8 cellular contexts compared by ENCODE assay signal in genomic region chr3:169772951-169773816, GRCh38. TPM values are rescaled to one million over a fixed set of nuclear protein-coding genes. Genes with fewer than 3 reads are reported as not detected.
DNase-seq lines count a peak whose midpoint lies in the region; ATAC-seq and TF ChIP-seq lines count a peak whose summit lies in the region.

Gene MYNN (plus strand): TSS chr3:169773396. CDS start chr3:169774296, 900 bp downstream.

- H3K4me3 ChIP-seq in Peyer's patch, result peak within 1 kb of the TSS; percentile 75 to 85 (median 77)

- no peaks in the 10 kb centered on the region for H3K27me3 ChIP-seq in Peyer's patch

- peaks cover 0 to 33% (median 0%) of the 10 kb centered on the region in 3 donors for H3K36me3 ChIP-seq in Peyer's patch

- peaks cover 48% of the 10 kb centered on the region for H3K4me1 Mint-ChIP-seq in activated T-cell treated with anti-CD3 and anti-CD28 coated beads, Interleukin-2, amount 50 U/mL, for 72 hours (ENCODE audit: low read depth)
- H3K4me1 Mint-ChIP-seq in naive B cell, result peaks cover 19 to 53% (median 44%) of the 10 kb centered on the region in 3 donors
- H3K4me1 Mint-ChIP-seq in stimulated activated naive B cell treated with anti-CD40 and anti-IgM and Interleukin-4, amounts not matched to agents 10 μg/mL and 1 μg/mL and 100 μg/mL, for 72 hours, result peaks cover 15 to 43% of the 10 kb centered on the region in 2 donors

- peak; percentile 50 for DNase-seq in DMS53 treated with DMSO at 0.1 percent for 48 hours (lab: John Stamatoyannopoulos, UW; ENCODE audit: unreplicated experiment)
- DNase-seq in KG1 (lab: John Stamatoyannopoulos, UW), result peak; percentile 88
- DNase-seq in Peyer's patch, result peak; percentile 95 to 98 (median 96)
- DNase-seq in activated T-cell treated with anti-CD3 and anti-CD28 coated beads, Interleukin-2, amount 50 U/mL, for 72 hours, result peak; percentile 92 to 93
- peak; percentile 85 for DNase-seq in fibroblast of gingiva (ENCODE audit: low read depth)
- DNase-seq in naive B cell, result peak; percentile 93
- DNase-seq in stimulated activated naive B cell treated with anti-CD40 and anti-IgM and Interleukin-4, amounts not matched to agents 10 μg/mL and 1 μg/mL and 100 μg/mL, for 72 hours, result peak; percentile 89

- TF ChIP-seq POLR2A in Peyer's patch (IDR thresholded peaks at IDR 0.05), result peak; percentile 98 to 99

- peak within 1 kb of the TSS; percentile 97 to 98 for H3K4me3 Mint-ChIP-seq in activated T-cell treated with anti-CD3 and anti-CD28 coated beads, Interleukin-2, amount 50 U/mL, for 72 hours
- peak within 1 kb of the TSS; percentile 97 to 100 (median 99) for H3K4me3 Mint-ChIP-seq in naive B cell
- peak within 1 kb of the TSS; percentile 95 to 100 for H3K4me3 Mint-ChIP-seq in stimulated activated naive B cell treated with anti-CD40 and anti-IgM and Interleukin-4, amounts not matched to agents 10 μg/mL and 1 μg/mL and 100 μg/mL, for 72 hours

- ATAC-seq in GM21619 (IDR thresholded peaks at IDR 0.05; ENCODE audit: unreplicated experiment) (peak; percentile 83), naive B cell (ENCODE audit: low read depth in 2 of 2) (peak; percentile 78 to 79)
- peak; percentile 84 to 88 for ATAC-seq in activated T-cell treated with anti-CD3 and anti-CD28 coated beads, Interleukin-2, amount 50 U/mL, for 72 hours (replicated peaks in 1 of 2)
- peak; percentile 84 for ATAC-seq in stimulated activated naive B cell treated with anti-CD40 and anti-IgM and Interleukin-4, amounts not matched to agents 10 μg/mL and 1 μg/mL and 100 μg/mL, for 72 hours (replicated peaks)

- H3K27ac Mint-ChIP-seq in activated T-cell treated with anti-CD3 and anti-CD28 coated beads, Interleukin-2, amount 50 U/mL, for 72 hours, result peak within 1 kb of the TSS; percentile 100
- H3K27ac Mint-ChIP-seq in naive B cell, result peak within 1 kb of the TSS; percentile 99 to 100 (median 99)
- H3K27ac Mint-ChIP-seq in stimulated activated naive B cell treated with anti-CD40 and anti-IgM and Interleukin-4, amounts not matched to agents 10 μg/mL and 1 μg/mL and 100 μg/mL, for 72 hours, result peak within 1 kb of the TSS; percentile 99

- H3K27ac ChIP-seq in Peyer's patch, result peak within 1 kb of the TSS; percentile 97 to 99 (median 98)

- no peaks in the 10 kb centered on the region for H3K9me3 ChIP-seq in Peyer's patch

- TF ChIP-seq CTCF in Peyer's patch (IDR thresholded peaks at IDR 0.05), result peak in 4 of 6 experiments; percentile 10 to 36 (median 28)

- peaks cover 6 to 22% of the 10 kb centered on the region in 2 donors for H3K36me3 Mint-ChIP-seq in activated T-cell treated with anti-CD3 and anti-CD28 coated beads, Interleukin-2, amount 50 U/mL, for 72 hours (ENCODE audit: insufficient read depth in 2 of 2)
- H3K36me3 Mint-ChIP-seq in naive B cell, result peaks cover 4 to 8% of the 10 kb centered on the region in 2 donors
- H3K36me3 Mint-ChIP-seq in stimulated activated naive B cell treated with anti-CD40 and anti-IgM and Interleukin-4, amounts not matched to agents 10 μg/mL and 1 μg/mL and 100 μg/mL, for 72 hours, result peaks cover 15 to 45% of the 10 kb centered on the region in 2 donors

- H3K4me1 ChIP-seq in Peyer's patch, result peaks cover 0 to 29% (median 6%) of the 10 kb centered on the region in 4 donors

- no peaks in the 10 kb centered on the region for H3K9me3 Mint-ChIP-seq in activated T-cell treated with anti-CD3 and anti-CD28 coated beads, Interleukin-2, amount 50 U/mL, for 72 hours
- H3K9me3 Mint-ChIP-seq in naive B cell, result peaks cover 0 to 8% (median 0%) of the 10 kb centered on the region in 7 donors
- H3K9me3 Mint-ChIP-seq in stimulated activated naive B cell treated with anti-CD40 and anti-IgM and Interleukin-4, amounts not matched to agents 10 μg/mL and 1 μg/mL and 100 μg/mL, for 72 hours, result no peaks in the 10 kb centered on the region

- H3K27me3 Mint-ChIP-seq in activated T-cell treated with anti-CD3 and anti-CD28 coated beads, Interleukin-2, amount 50 U/mL, for 72 hours (ENCODE audit: low read depth), result no peaks in the 10 kb centered on the region
- H3K27me3 Mint-ChIP-seq in naive B cell, result peaks cover 0 to 4% (median 0%) of the 10 kb centered on the region in 3 donors
- H3K27me3 Mint-ChIP-seq in stimulated activated naive B cell treated with anti-CD40 and anti-IgM and Interleukin-4, amounts not matched to agents 10 μg/mL and 1 μg/mL and 100 μg/mL, for 72 hours, result no peaks in the 10 kb centered on the region

RNA-seq across cellular contexts. Expression of gene MYNN, which starts in this region (rescaled TPM):
- total RNA-seq in Peyer's patch, result 10 to 100 TPM; 11.2 to 19.4 (median 15.9) TPM
- 10 to 100 TPM; 15.1 to 16.2 TPM for total RNA-seq in activated T-cell treated with anti-CD3 and anti-CD28 coated beads, Interleukin-2, amount 50 U/mL, for 72 hours
- 10 to 100 TPM; 18.7 to 44.1 (median 20.4) TPM for polyA plus RNA-seq in naive B cell (ENCODE audit: low read depth in 6 of 6)

Comparison
In these comparisons a context has a peak if more than half of its experiments do, and no peak if none do; other contexts are left out.
1. Peak in every context shown above with its lines: DNase-seq, ATAC-seq, H3K4me3 ChIP-seq and H3K27ac ChIP-seq.